27 cellular contexts compared by ENCODE assay signal in the genomic region with DNA sequence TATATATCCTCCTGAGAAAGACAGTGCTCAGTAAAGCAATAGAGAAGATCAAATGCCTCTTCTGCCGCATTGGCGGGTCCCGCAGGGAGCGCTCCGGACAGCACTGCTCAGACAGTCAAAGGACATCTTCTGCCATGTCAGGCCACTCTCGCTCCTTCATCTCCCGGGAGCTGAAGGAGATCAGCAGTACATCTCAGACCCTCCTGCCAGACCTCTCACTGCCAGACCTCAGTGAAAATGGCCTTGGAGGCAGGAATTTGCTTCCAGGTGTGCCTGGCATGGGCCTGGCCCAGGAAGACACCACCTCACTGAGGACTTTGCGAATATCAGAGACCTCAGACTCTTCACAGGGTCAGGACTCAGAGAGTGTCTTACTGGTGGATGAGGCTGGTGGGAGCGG. TPM values are rescaled to one million over a fixed set of nuclear protein-coding genes. Genes with fewer than 3 reads are reported as not detected.
A peak's percentile ranks its signal among the peaks of the same experiment; 100 is the strongest.
DNase-seq lines count a peak whose midpoint lies in the region; ATAC-seq and TF ChIP-seq lines count a peak whose summit lies in the region.
"Had no signal": no experiment of that assay in that cellular context is flagged by ENCODE, and none has a peak within 500 bp of the region (broad histone marks: within the 10 kb centered on the region; RNA-seq: fewer than 3 reads in every experiment).

No MANE protein-coding gene starts in this region.

- no peaks in the 10 kb centered on the region for H3K9me2 ChIP-seq in SK-N-SH

- H3K27ac ChIP-seq in CD4-positive, alpha-beta T cell (ENCODE audit: low read depth, low read length): no peak overlapping the region
- no peak overlapping the region for H3K27ac ChIP-seq in SK-N-SH (ENCODE audit: low read depth in 2 of 2, low read length in 1 of 2)
- H3K27ac ChIP-seq: BLaER1 treated with 17β-estradiol and CSF1 and Interleukin-3, amounts not matched to agents 10 nM and 100 nM; breast epithelium; GM23248; heart right ventricle; lower lobe of right lung; ovary; upper lobe of right lung had no signal

- H3K27me3 ChIP-seq in CD4-positive, alpha-beta T cell (ENCODE audit: control insufficient read depth, insufficient read depth, low read length): no peaks in the 10 kb centered on the region
- H3K27me3 ChIP-seq in SK-N-SH (ENCODE audit: insufficient read depth): no peaks in the 10 kb centered on the region; the same call in 1 of the 2 replicates
- H3K27me3 ChIP-seq: BLaER1 treated with 17β-estradiol and CSF1 and Interleukin-3, amounts not matched to agents 10 nM and 100 nM; breast epithelium; ovary; upper lobe of right lung had no signal

- H3K4me1 Mint-ChIP-seq in CD14-positive monocyte: peaks cover 34% of the 10 kb centered on the region
- H3K4me1 Mint-ChIP-seq in CD4-positive, alpha-beta T cell (ENCODE audit: low read depth): peaks cover 57% of the 10 kb centered on the region
- H3K4me1 Mint-ChIP-seq in activated T-helper 1 cell treated with anti-CD3 and anti-CD28 coated beads, Interleukin-12 subunit alpha, Interleukin-12 subunit beta, Interleukin-2, Interleukin-4 antibody, amounts not matched to agents 30 ng/mL and 10 ng/mL and 1 ng/mL, durations not matched to agents 14 hours and 24 hours and 36 hours (ENCODE audit: low read depth): peaks cover 38% of the 10 kb centered on the region

- TF ChIP-seq CTCF in CD14-positive monocyte (IDR thresholded peaks at IDR 0.05) (no peak), SK-N-SH (IDR thresholded peaks at IDR 0.05) (no peak)
- TF ChIP-seq CTCF in CD4-positive, alpha-beta T cell (IDR thresholded peaks at IDR 0.05): no peak

- H3K27ac Mint-ChIP-seq in CD14-positive monocyte: peak overlapping the region in 5 of 7 donors; percentile 16 to 68 (median 33)
- H3K27ac Mint-ChIP-seq in CD4-positive, alpha-beta T cell: peak overlapping the region; percentile 43
- peak overlapping the region; percentile 41 for H3K27ac Mint-ChIP-seq in activated T-helper 1 cell treated with anti-CD3 and anti-CD28 coated beads, Interleukin-12 subunit alpha, Interleukin-12 subunit beta, Interleukin-2, Interleukin-4 antibody, amounts not matched to agents 30 ng/mL and 10 ng/mL and 1 ng/mL, durations not matched to agents 14 hours and 24 hours and 36 hours
- H3K27ac Mint-ChIP-seq: activated CD4-positive, alpha-beta T cell treated with anti-CD3 and anti-CD28 coated beads, Interleukin-2, amount 10 ng/mL, durations not matched to agents 7 days and 5 days; nephron had no signal

- CTCF ChIA-PET in CD4-positive, alpha-beta T cell (lab: Charles Lee): no interaction called here
- CTCF ChIA-PET in SK-N-SH (lab: Yijun Ruan, JAX): interaction anchor here (3.8 kb wide), 1 partner anchor 743 kb away, joined by 22 read pairs; no protein-coding TSS in a partner anchor

- POLR2A ChIA-PET in CD4-positive, alpha-beta T cell (lab: Charles Lee): interaction anchor here (0.7 kb wide), 1 partner anchor 40 kb away, joined by 3 read pairs; no protein-coding TSS in a partner anchor
- POLR2A ChIA-PET in SK-N-SH (lab: Yijun Ruan, JAX): no interaction called here

- peaks cover 57 to 88% of the 10 kb centered on the region in 2 donors for H3K36me3 Mint-ChIP-seq in CD14-positive monocyte
- H3K36me3 Mint-ChIP-seq in CD4-positive, alpha-beta T cell (ENCODE audit: low read depth): peaks cover 92% of the 10 kb centered on the region
- H3K36me3 Mint-ChIP-seq in activated T-helper 1 cell treated with anti-CD3 and anti-CD28 coated beads, Interleukin-12 subunit alpha, Interleukin-12 subunit beta, Interleukin-2, Interleukin-4 antibody, amounts not matched to agents 30 ng/mL and 10 ng/mL and 1 ng/mL, durations not matched to agents 14 hours and 24 hours and 36 hours (ENCODE audit: low read depth): peaks cover 63% of the 10 kb centered on the region

- 89% methylated on average over 9 of the region's 9 CpGs for WGBS in SK-N-SH (ENCODE audit: low lambda C conversion rate)

- peaks cover 14% of the 10 kb centered on the region for H3F3A ChIP-seq in SK-N-SH (replicated peaks; ENCODE audit: insufficient read depth)

- H3K9ac ChIP-seq in SK-N-SH: no peak overlapping the region
- H3K9ac ChIP-seq: BLaER1 treated with 17β-estradiol and CSF1 and Interleukin-3, amounts not matched to agents 10 nM and 100 nM; GM23248 had no signal

- intact Hi-C loops in CD14-positive monocyte (cut with micrococcal nuclease): no loop called here
- intact Hi-C loops in CD4-positive, alpha-beta T cell (cut with DNase I, micrococcal nuclease): loop anchor here in 1 of 2 experiments (1.0 to 5.0 kb wide), 4 partner anchors 39 to 1095 kb away; no protein-coding TSS in a partner anchor
- intact Hi-C loops in activated T-helper 1 cell treated with anti-CD3 and anti-CD28 coated beads, Interleukin-12 subunit alpha, Interleukin-12 subunit beta, Interleukin-2, Interleukin-4 antibody, amounts not matched to agents 30 ng/mL and 10 ng/mL and 1 ng/mL, durations not matched to agents 14 hours and 24 hours and 36 hours (cut with micrococcal nuclease): no loop called here

- H3K4me1 ChIP-seq in SK-N-SH (ENCODE audit: control insufficient read depth in 1 of 2, insufficient read depth in 2 of 2, low read depth in 1 of 2, low read length in 1 of 2): no peaks in the 10 kb centered on the region; a peak in 1 of 4 replicates
- H3K4me1 ChIP-seq: breast epithelium had no signal

- DNase-seq in CD14-positive monocyte (ENCODE audit: low spot score): no peak
- no peak for DNase-seq in CD4-positive, alpha-beta T cell
- DNase-seq in activated T-helper 1 cell treated with anti-CD3 and anti-CD28 coated beads, Interleukin-12 subunit alpha, Interleukin-12 subunit beta, Interleukin-2, Interleukin-4 antibody, amounts not matched to agents 30 ng/mL and 10 ng/mL and 1 ng/mL, durations not matched to agents 14 hours and 24 hours and 36 hours (ENCODE audit: low spot score): no peak
- DNase-seq in islet precursor cell: peak; percentile 53
- no peak for DNase-seq in NCI-H1048 (lab: John Stamatoyannopoulos, UW)
- no peak for DNase-seq in SK-N-SH
- DNase-seq: activated CD4-positive, alpha-beta T cell treated with anti-CD3 and anti-CD28 coated beads, Interleukin-2, amount 10 ng/mL, durations not matched to agents 7 days and 5 days; activated gamma-delta T cell treated with Interleukin-2 at 50 U/mL for 16 hours; Calu3; DMS79; GDM1; GM23248; heart right ventricle; kidney glomerular epithelial cell; lower lobe of right lung; NCI-H1436 treated with DMSO at 0.1 percent for 48 hours; NCI-H2081 treated with DMSO at 0.1 percent for 48 hours; ovary; SHP77; stimulated activated CD4-positive, alpha-beta T cell treated with anti-CD3 and anti-CD28 coated beads, Interleukin-15, amount 100 ng/mL, for 24 hours; stimulated activated CD4-positive, alpha-beta T cell treated with anti-CD3 and anti-CD28 coated beads, Interleukin-4, amount 100 ng/mL, for 4 hours; upper lobe of right lung had no signal

- ATAC-seq in CD4-positive, alpha-beta T cell (ENCODE audit: poor library complexity): no peak
- ATAC-seq in GM21447 (IDR thresholded peaks at IDR 0.05; ENCODE audit: unreplicated experiment): no peak
- ATAC-seq: heart right ventricle, lower lobe of right lung, Panc1, upper lobe of right lung had no signal

- H3K4me3 ChIP-seq in SK-N-SH (ENCODE audit: low read depth in 2 of 2, low read length in 1 of 2): no peak overlapping the region
- H3K4me3 ChIP-seq: BLaER1 treated with 17β-estradiol and CSF1 and Interleukin-3, amounts not matched to agents 10 nM and 100 nM; breast epithelium; GM23248; heart right ventricle; lower lobe of right lung; ovary; upper lobe of right lung had no signal

- no peak for TF ChIP-seq RAD21 in SK-N-SH (IDR thresholded peaks at IDR 0.05; ENCODE audit: low read length)

- no peaks in the 10 kb centered on the region for H3K36me3 ChIP-seq in SK-N-SH (replicated peaks in 1 of 2; ENCODE audit: control insufficient read depth in 1 of 2, insufficient read depth in 2 of 2, low read length in 1 of 2)
- H3K36me3 ChIP-seq: breast epithelium, ovary had no signal

- H2AFZ ChIP-seq in SK-N-SH (ENCODE audit: low read depth): no peak overlapping the region
- H2AFZ ChIP-seq: GM23248 had no signal

- no peak for TF ChIP-seq EP300 in SK-N-SH (IDR thresholded peaks at IDR 0.05; ENCODE audit: borderline replicate concordance in 1 of 2, low read depth in 1 of 2, low read length in 1 of 2)

- H3K9me3 ChIP-seq in CD4-positive, alpha-beta T cell (ENCODE audit: control insufficient read depth, low read length): no peaks in the 10 kb centered on the region
- H3K9me3 ChIP-seq in SK-N-SH: no peaks in the 10 kb centered on the region
- H3K9me3 ChIP-seq: breast epithelium, lower lobe of right lung, ovary, upper lobe of right lung had no signal

- H3K4me2 ChIP-seq in SK-N-SH: no peak overlapping the region

- no peak overlapping the region for H3K4me3 Mint-ChIP-seq in CD14-positive monocyte
- peak overlapping the region; percentile 18 for H3K4me3 Mint-ChIP-seq in CD4-positive, alpha-beta T cell
- H3K4me3 Mint-ChIP-seq in activated T-helper 1 cell treated with anti-CD3 and anti-CD28 coated beads, Interleukin-12 subunit alpha, Interleukin-12 subunit beta, Interleukin-2, Interleukin-4 antibody, amounts not matched to agents 30 ng/mL and 10 ng/mL and 1 ng/mL, durations not matched to agents 14 hours and 24 hours and 36 hours: no peak overlapping the region
- H3K4me3 Mint-ChIP-seq: activated CD4-positive, alpha-beta T cell treated with anti-CD3 and anti-CD28 coated beads, Interleukin-2, amount 10 ng/mL, durations not matched to agents 7 days and 5 days; nephron had no signal

- no peaks in the 10 kb centered on the region for H3K79me2 ChIP-seq in SK-N-SH (ENCODE audit: insufficient read depth)

- peaks cover 0 to 4% (median 0%) of the 10 kb centered on the region in 7 donors for H3K9me3 Mint-ChIP-seq in CD14-positive monocyte
- no peaks in the 10 kb centered on the region for H3K9me3 Mint-ChIP-seq in CD4-positive, alpha-beta T cell
- no peaks in the 10 kb centered on the region for H3K9me3 Mint-ChIP-seq in activated T-helper 1 cell treated with anti-CD3 and anti-CD28 coated beads, Interleukin-12 subunit alpha, Interleukin-12 subunit beta, Interleukin-2, Interleukin-4 antibody, amounts not matched to agents 30 ng/mL and 10 ng/mL and 1 ng/mL, durations not matched to agents 14 hours and 24 hours and 36 hours
- H3K9me3 Mint-ChIP-seq: activated CD4-positive, alpha-beta T cell treated with anti-CD3 and anti-CD28 coated beads, Interleukin-2, amount 10 ng/mL, durations not matched to agents 7 days and 5 days had no signal

- no peaks in the 10 kb centered on the region for H4K20me1 ChIP-seq in SK-N-SH (ENCODE audit: insufficient read depth)

- peaks cover 0 to 1% (median under 1%) of the 10 kb centered on the region in 3 donors for H3K27me3 Mint-ChIP-seq in CD14-positive monocyte (ENCODE audit: low read depth in 3 of 3)
- no peaks in the 10 kb centered on the region for H3K27me3 Mint-ChIP-seq in CD4-positive, alpha-beta T cell
- H3K27me3 Mint-ChIP-seq in activated T-helper 1 cell treated with anti-CD3 and anti-CD28 coated beads, Interleukin-12 subunit alpha, Interleukin-12 subunit beta, Interleukin-2, Interleukin-4 antibody, amounts not matched to agents 30 ng/mL and 10 ng/mL and 1 ng/mL, durations not matched to agents 14 hours and 24 hours and 36 hours (ENCODE audit: insufficient read depth): no peaks in the 10 kb centered on the region
- H3K27me3 Mint-ChIP-seq: activated CD4-positive, alpha-beta T cell treated with anti-CD3 and anti-CD28 coated beads, Interleukin-2, amount 10 ng/mL, durations not matched to agents 7 days and 5 days had no signal

RNA-seq across cellular contexts. Expression of a gene that starts 12.2 kb away (rescaled TPM):
- polyA plus RNA-seq in CD14-positive monocyte: 10 to 100 TPM; 44.4 to 64.3 TPM
- 100 to 1,000 TPM; 352 to 356 TPM for total RNA-seq in CD4-positive, alpha-beta T cell
- 57.3 and 61.0 TPM in 2 replicates for total RNA-seq in activated T-helper 1 cell treated with anti-CD3 and anti-CD28 coated beads, Interleukin-12 subunit alpha, Interleukin-12 subunit beta, Interleukin-2, Interleukin-4 antibody, amounts not matched to agents 30 ng/mL and 10 ng/mL and 1 ng/mL, durations not matched to agents 14 hours and 24 hours and 36 hours
- polyA plus RNA-seq in SK-N-SH (2012; rRNA removed): 0.06 TPM in 1 of 2 replicates, not detected in the other
- not detected in 2 replicates for polyA plus RNA-seq in SK-N-SH (2012; cell fraction: cytosol; rRNA removed)
- not detected in 2 replicates for polyA plus RNA-seq in SK-N-SH (2012; cell fraction: nucleus; rRNA removed)
- total RNA-seq: GM23248 had no signal
